ENCODE assay signal across 8 cellular contexts in the genomic region with DNA sequence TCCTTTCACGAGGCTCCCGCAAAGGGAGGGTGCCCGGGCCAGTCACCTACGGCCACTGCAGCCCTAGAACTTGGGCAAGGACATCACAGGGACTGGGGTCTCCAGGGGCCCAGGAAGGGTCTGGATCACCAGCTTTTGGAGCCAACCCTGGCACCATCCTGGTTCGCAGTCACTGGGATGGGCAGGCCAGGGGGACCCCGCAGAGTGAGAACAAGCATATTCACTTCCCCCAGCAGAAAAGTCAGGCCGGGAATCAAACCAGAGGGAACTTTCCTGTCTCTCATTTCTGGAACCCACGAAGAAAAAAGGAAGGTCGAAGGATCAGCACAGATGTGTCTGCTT. TPM values are rescaled to one million over a fixed set of nuclear protein-coding genes. Genes with fewer than 3 reads are reported as not detected.
DNase-seq lines count a peak whose midpoint lies in the region; ATAC-seq, FAIRE-seq and TF ChIP-seq lines count a peak whose summit lies in the region.

No MANE protein-coding gene starts in this region.

- SMC1A ChIA-PET in GM12878 (lab: Charles Lee; ENCODE audit: uncharacterized antibody, unreplicated experiment), result no interaction called here

- no peak for TF ChIP-seq CTCF in cardiac muscle cell (IDR thresholded peaks at IDR 0.05; ENCODE audit: low read depth, low read length)
- TF ChIP-seq CTCF in GM12878 (IDR thresholded peaks at IDR 0.05 in 2 of 3, conservative IDR thresholded peaks at IDR 0.05 in 1 of 3; ENCODE audit: control insufficient read depth in 2 of 3, extremely low read depth in 1 of 3, insufficient read depth in 1 of 3, low read depth in 3 of 3, low read length in 3 of 3), result no peak
- TF ChIP-seq CTCF in upper lobe of left lung (IDR thresholded peaks at IDR 0.05), result no peak
- TF ChIP-seq CTCF in GM13976 (IDR thresholded peaks at IDR 0.05; ENCODE audit: borderline replicate concordance, control extremely low read depth, extremely low read depth, insufficient read depth, missing control alignments), result no peak

- TSS peak; percentile 70 for BruUV-seq in GM12878 (replicated peaks; lab: Mats Ljungman, UMichigan)

- in situ Hi-C loops in GM12878 (cut with MboI), result loop anchor here (25.0 kb wide), 1 partner anchor 1352 kb away; a partner anchor contains a TSS
- in situ Hi-C loops in GM13976 (cut with MboI; ENCODE audit: low sequenced_read_pairs, unreplicated experiment), result no loop called here

- H3K27ac ChIP-seq in cardiac muscle cell (peak overlapping the region; percentile 84), GM12878 (ENCODE audit: control insufficient read depth, insufficient read depth) (peak overlapping the region; percentile 96), mucosa of rectum (ENCODE audit: low read depth in 2 of 2, low read length in 2 of 2) (peak overlapping the region; percentile 60 to 62), upper lobe of left lung (peak overlapping the region; percentile 75 to 90 (median 84))

- no peaks in the 10 kb centered on the region for H4K20me1 ChIP-seq in GM12878 (ENCODE audit: control insufficient read depth, insufficient read depth)

- TF ChIP-seq EP300 in GM12878 (IDR thresholded peaks at IDR 0.05; ENCODE audit: borderline replicate concordance in 1 of 2, control insufficient read depth in 1 of 2, low read depth in 2 of 2, low read length in 2 of 2) (no peak), upper lobe of left lung (IDR thresholded peaks at IDR 0.05) (no peak)

- peak overlapping the region; percentile 99 for H3K4me2 ChIP-seq in GM12878 (ENCODE audit: control insufficient read depth, insufficient read depth)

- intact Hi-C loops in cardiac septum (cut with DNase I) (loop anchor here (10.0 kb wide), 1 partner anchor 391 kb away; no protein-coding TSS in a partner anchor), GM12878 (cut with micrococcal nuclease; ENCODE audit: unreplicated experiment) (no loop called here)

- H3K36me3 ChIP-seq in cardiac muscle cell, result peaks cover 4% of the 10 kb centered on the region
- H3K36me3 ChIP-seq in GM12878 (ENCODE audit: control insufficient read depth in 2 of 2, insufficient read depth in 2 of 2, low read length in 1 of 2), result peaks cover 11% of the 10 kb centered on the region in 2 experiments
- peaks cover 8 to 16% of the 10 kb centered on the region in 2 donors for H3K36me3 ChIP-seq in mucosa of rectum (ENCODE audit: control insufficient read depth in 2 of 2, insufficient read depth in 2 of 2, low read length in 2 of 2)
- H3K36me3 ChIP-seq in upper lobe of left lung, result peaks cover 0 to 11% (median 1%) of the 10 kb centered on the region in 4 donors

- TF ChIP-seq RAD21 in GM12878 (IDR thresholded peaks at IDR 0.05; ENCODE audit: insufficient read depth, low read depth, low read length), result no peak

- H3K27me3 ChIP-seq in cardiac muscle cell, result no peaks in the 10 kb centered on the region
- H3K27me3 ChIP-seq in GM12878 (replicated peaks in 1 of 2; ENCODE audit: control insufficient read depth in 2 of 2, insufficient read depth in 2 of 2, low read length in 1 of 2), result no peaks in the 10 kb centered on the region
- H3K27me3 ChIP-seq in mucosa of rectum (ENCODE audit: control insufficient read depth in 2 of 2, insufficient read depth in 2 of 2, low read length in 2 of 2), result no peaks in the 10 kb centered on the region
- H3K27me3 ChIP-seq in upper lobe of left lung, result no peaks in the 10 kb centered on the region

- H3K4me3 ChIP-seq in cardiac muscle cell (peak overlapping the region; percentile 8), GM12878 (peak overlapping the region; percentile 57), mucosa of rectum (ENCODE audit: low read length in 2 of 2) (peak overlapping the region in 1 of 2 donors; percentile 20), upper lobe of left lung (peak overlapping the region in 2 of 4 donors; percentile 13 to 29)

- TF ChIP-seq POLR2A in GM12878 (IDR thresholded peaks at IDR 0.05; ENCODE audit: low read depth, low read length), result no peak
- no peak for TF ChIP-seq POLR2A in upper lobe of left lung (IDR thresholded peaks at IDR 0.05)

- H3K9ac ChIP-seq in GM12878 (ENCODE audit: control insufficient read depth, insufficient read depth, low read length) (peak overlapping the region; percentile 64), mucosa of rectum (ENCODE audit: low read depth in 1 of 2, low read length in 2 of 2) (no peak overlapping the region)

- H3K4me1 ChIP-seq in cardiac muscle cell (ENCODE audit: low read depth) (peaks cover 88% of the 10 kb centered on the region), GM12878 (ENCODE audit: control insufficient read depth, insufficient read depth, low read length) (peaks cover 67% of the 10 kb centered on the region), mucosa of rectum (ENCODE audit: control insufficient read depth in 2 of 2, insufficient read depth in 2 of 2, low read length in 2 of 2) (peaks cover 82 to 90% of the 10 kb centered on the region in 2 donors), upper lobe of left lung (peaks cover 100% of the 10 kb centered on the region in 4 donors)

- no peak overlapping the region for H2AFZ ChIP-seq in GM12878 (ENCODE audit: control insufficient read depth, low read depth, low read length)

- WGBS in GM12878 (ENCODE audit: insufficient coverage, insufficient replicate concordance, low lambda C conversion rate, missing lambda C conversion rate), result under 1% methylated on average over 9 of the region's 9 CpGs
- WGBS in upper lobe of left lung, 2 donors, result 47 to 68% methylated on average over 4 to 9 of the region's 9 CpGs

- ATAC-seq in GM12878, result no peak
- ATAC-seq in upper lobe of left lung (ENCODE audit: low FRiP score in 2 of 2), result no peak
- ATAC-seq in HG03039 (IDR thresholded peaks at IDR 0.05; ENCODE audit: unreplicated experiment), result no peak

- DNase-seq in cardiac muscle cell (ENCODE audit: low read depth in 1 of 2, low spot score in 1 of 2) (no peak), cardiac septum (ENCODE audit: low spot score) (no peak), GM12878 (ENCODE audit: low read depth, low spot score) (no peak), upper lobe of left lung (no peak), GM13976 (ENCODE audit: low spot score) (no peak)
- DNase-seq in stimulated activated CD4-positive, alpha-beta T cell treated with anti-CD3 and anti-CD28 coated beads, Interleukin-4, amount 100 ng/mL, for 1 hour, result no peak

- FAIRE-seq in GM12878 (lab: Jason Lieb, UNC), result no peak

- H3K9me3 ChIP-seq in cardiac muscle cell (ENCODE audit: low read depth) (no peaks in the 10 kb centered on the region), GM12878 (replicated peaks; ENCODE audit: control insufficient read depth, insufficient read depth, low read length) (no peaks in the 10 kb centered on the region), mucosa of rectum (ENCODE audit: control insufficient read depth in 2 of 2, low read length in 2 of 2) (no peaks in the 10 kb centered on the region), upper lobe of left lung (no peaks in the 10 kb centered on the region)

- CTCF ChIA-PET in GM12878 (lab: Yijun Ruan, JAX), result interaction anchor here (0.7 kb wide), 1 partner anchor 10 kb away, joined by 3 read pairs; no protein-coding TSS in a partner anchor

- RAD21 ChIA-PET in GM12878 (lab: Charles Lee; ENCODE audit: unreplicated experiment), result interaction anchor here (1.1 to 1.9 kb wide), 2 partner anchors 17 to 67 kb away, joined by 5 to 10 read pairs; no protein-coding TSS in a partner anchor

- POLR2A ChIA-PET in GM12878 (lab: Charles Lee), result no interaction called here

- peaks cover 99% of the 10 kb centered on the region for H3K79me2 ChIP-seq in GM12878 (ENCODE audit: control insufficient read depth, insufficient read depth, low read length)

TF ChIP-seq in GM12878, 131 proteins besides CTCF, POLR2A, EP300 and RAD21 (continues in another document):
- TF ChIP-seq IKZF2 (IDR thresholded peaks at IDR 0.05), result no peak
- peak in 1 of 2 experiments; percentile 3; a peak in 1 of 4 replicates for TF ChIP-seq ETV6 (conservative IDR thresholded peaks at IDR 0.05 in 1 of 2, IDR thresholded peaks at IDR 0.05 in 1 of 2; ENCODE audit: borderline replicate concordance in 1 of 2, low read depth in 1 of 2)
- TF ChIP-seq, protein P1, sequence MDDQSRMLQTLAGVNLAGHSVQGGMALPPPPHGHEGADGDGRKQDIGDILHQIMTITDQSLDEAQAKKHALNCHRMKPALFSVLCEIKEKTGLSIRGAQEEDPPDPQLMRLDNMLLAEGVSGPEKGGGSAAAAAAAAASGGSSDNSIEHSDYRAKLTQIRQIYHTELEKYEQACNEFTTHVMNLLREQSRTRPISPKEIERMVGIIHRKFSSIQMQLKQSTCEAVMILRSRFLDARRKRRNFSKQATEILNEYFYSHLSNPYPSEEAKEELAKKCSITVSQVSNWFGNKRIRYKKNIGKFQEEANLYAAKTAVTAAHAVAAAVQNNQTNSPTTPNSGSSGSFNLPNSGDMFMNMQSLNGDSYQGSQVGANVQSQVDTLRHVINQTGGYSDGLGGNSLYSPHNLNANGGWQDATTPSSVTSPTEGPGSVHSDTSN (IDR thresholded peaks at IDR 0.05; ENCODE audit: insufficient replicate concordance, low read depth, low read length), result no peak
- 0 out of 2 replicates have a peak, but pooled peaks have one; percentile 4 for TF ChIP-seq MTA2 (IDR thresholded peaks at IDR 0.05; ENCODE audit: low read depth)
- TF ChIP-seq IKZF1 (conservative IDR thresholded peaks at IDR 0.05), result peak; percentile 25; the same call in 1 of the 2 replicates
- no peak for TF ChIP-seq CHD2 (IDR thresholded peaks at IDR 0.05; ENCODE audit: borderline replicate concordance, low read depth, low read length)
- no peak for TF ChIP-seq ZNF384 (IDR thresholded peaks at IDR 0.05; ENCODE audit: borderline replicate concordance, low read depth, low read length)

RNA-seq across cellular contexts. Expression of a gene that starts 15.4 kb away (rescaled TPM):
- total RNA-seq in cardiac muscle cell (93.1 and 129 TPM in 2 replicates), cardiac septum (42.4 TPM), GM12878 (2014; rRNA removed) (11.7 and 14.8 TPM in 2 replicates), GM12878 (2014; rRNA removed; fragmentation: Illumina TruSeq; extraction: Trizol) (8.4 and 10.3 TPM in 2 replicates), GM12878 (2021) (13.1 and 14.1 TPM in 2 replicates), upper lobe of left lung (10 to 100 TPM; 39.6 to 89.0 (median 61.5) TPM)
- polyA plus RNA-seq in cardiac muscle cell (60.1 and 80.8 TPM in 2 replicates), GM12878 (2011; rRNA removed) (19.0 and 22.5 TPM in 2 replicates), GM12878 (2014; fragmentation: Illumina TruSeq; extraction: Trizol) (4.3 and 6.4 TPM in 2 replicates), GM12878 (2014; fragmentation: Nextera tagmentation; extraction: Ambion mirVana) (1 to 10 TPM; 1.3 to 1.8 TPM), GM12878 (2014; rRNA removed) (8.6 and 9.7 TPM in 2 replicates), GM12878 (2016; fragmentation: Nextera tagmentation; extraction: Ambion mirVana) (1 to 10 TPM; 2.0 to 3.8 TPM)
- total RNA-seq in GM12878 (2013; cell fraction: nucleolus; rRNA removed), result 36.4 and 43.3 TPM in 2 replicates
- 2.7 TPM for polyA plus RNA-seq in GM12878 (2011; ENCODE audit: low read depth)
- polyA plus RNA-seq in GM12878 (2011; cell fraction: cytosol; rRNA removed), result 24.3 and 24.7 TPM in 2 replicates
- 34.6 and 47.7 TPM in 2 replicates for polyA plus RNA-seq in GM12878 (2011; cell fraction: nucleus; rRNA removed)
- 7.3 and 8.5 TPM in 2 replicates for polyA plus RNA-seq in GM12878 (2012)
- polyA minus RNA-seq in GM12878 (2011; rRNA and poly(A)+ RNA removed), result 28.1 and 47.6 TPM in 2 replicates
- 16.8 and 23.7 TPM in 2 replicates for polyA minus RNA-seq in GM12878 (2011; cell fraction: cytosol; rRNA and poly(A)+ RNA removed)
- 23.5 and 38.0 TPM in 2 replicates for polyA minus RNA-seq in GM12878 (2011; cell fraction: nucleus; rRNA and poly(A)+ RNA removed)
